Comparison of ENCODE assay signal across 27 cellular contexts in the genomic region with DNA sequence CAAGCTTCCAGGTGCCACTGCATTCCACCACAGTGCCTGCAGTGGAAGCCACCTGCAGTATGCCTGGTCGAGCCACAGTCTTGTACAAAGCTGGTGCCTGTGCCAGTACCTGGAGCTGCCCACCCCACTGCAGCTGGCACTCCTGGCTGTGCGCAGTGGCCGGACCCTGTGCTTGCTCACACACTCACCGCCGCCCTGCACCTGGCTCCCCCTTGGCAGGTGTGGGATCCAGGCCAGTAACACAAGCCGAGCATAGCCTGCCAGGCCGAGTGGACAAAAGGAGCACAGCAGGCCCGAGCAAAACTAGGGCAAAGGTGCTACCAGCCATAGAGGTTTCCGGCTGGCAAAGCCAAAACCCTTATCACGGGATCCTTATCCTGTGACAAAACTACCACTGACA. TPM values are rescaled to one million over a fixed set of nuclear protein-coding genes. Genes with fewer than 3 reads are reported as not detected.
"Had no signal": no experiment of that assay in that cellular context is flagged by ENCODE, and none has a peak within 500 bp of the region (broad histone marks: within the 10 kb centered on the region; RNA-seq: fewer than 3 reads in every experiment).

No MANE protein-coding gene starts in this region.

- H3K4me1 ChIP-seq: ascending aorta, gastroesophageal sphincter, heart right ventricle, right lobe of liver, testis, vagina had no signal

- H3K9me3 ChIP-seq: ascending aorta, gastroesophageal sphincter, neutrophil, ovary, right lobe of liver, testis, vagina had no signal

- H3K27ac Mint-ChIP-seq: activated CD8-positive, alpha-beta T cell treated with anti-CD3 and anti-CD28 coated beads, Interleukin-2, amount 10 ng/mL, durations not matched to agents 7 days and 5 days; activated naive CD4-positive, alpha-beta T cell treated with anti-CD3 and anti-CD28 coated beads, Interleukin-2, amount 50 U/mL, for 72 hours; activated T-helper 17 cell treated with anti-CD3 and anti-CD28 coated beads, Interleukin-2, amount 50 U/mL, for 72 hours; endodermal cell; mesothelial cell of epicardium; natural killer cell treated with Interleukin-12 subunit alpha and Interleukin-12 subunit beta and Interleukin-15 and Interleukin-18, amount 100 ng/mL, for 72 hours; stimulated activated naive B cell treated with anti-CD40 and anti-IgM and Interleukin-4, amounts not matched to agents 10 μg/mL and 1 μg/mL and 100 μg/mL, for 72 hours; T-cell; T-helper 2 cell treated with Interferon-gamma antibody and Interleukin-4, amounts not matched to agents 5 μg/mL and 100 μg/mL, for 36 hours had no signal

- H3K36me3 Mint-ChIP-seq: activated naive CD4-positive, alpha-beta T cell treated with anti-CD3 and anti-CD28 coated beads, Interleukin-2, amount 50 U/mL, for 72 hours; natural killer cell treated with Interleukin-12 subunit alpha and Interleukin-12 subunit beta and Interleukin-15 and Interleukin-18, amount 100 ng/mL, for 72 hours; stimulated activated naive B cell treated with anti-CD40 and anti-IgM and Interleukin-4, amounts not matched to agents 10 μg/mL and 1 μg/mL and 100 μg/mL, for 72 hours; T-cell had no signal

- H3K27me3 ChIP-seq: ascending aorta, gastroesophageal sphincter, heart right ventricle, neutrophil, ovary, right lobe of liver, testis, vagina had no signal

- H3K4me3 Mint-ChIP-seq: activated CD8-positive, alpha-beta T cell treated with anti-CD3 and anti-CD28 coated beads, Interleukin-2, amount 10 ng/mL, durations not matched to agents 7 days and 5 days; activated T-helper 17 cell treated with anti-CD3 and anti-CD28 coated beads, Interleukin-2, amount 50 U/mL, for 72 hours; central memory CD8-positive, alpha-beta T cell; endodermal cell; mesothelial cell of epicardium; natural killer cell treated with Interleukin-12 subunit alpha and Interleukin-12 subunit beta and Interleukin-15 and Interleukin-18, amount 100 ng/mL, for 72 hours; stimulated activated naive B cell treated with anti-CD40 and anti-IgM and Interleukin-4, amounts not matched to agents 10 μg/mL and 1 μg/mL and 100 μg/mL, for 72 hours; T-cell; T-helper 2 cell treated with Interferon-gamma antibody and Interleukin-4, amounts not matched to agents 5 μg/mL and 100 μg/mL, for 36 hours had no signal

- H3K4me3 ChIP-seq: ascending aorta, gastroesophageal sphincter, heart right ventricle, ovary, right lobe of liver, skin epidermis, testis, vagina had no signal

- H3K27me3 Mint-ChIP-seq: central memory CD8-positive, alpha-beta T cell; natural killer cell treated with Interleukin-12 subunit alpha and Interleukin-12 subunit beta and Interleukin-15 and Interleukin-18, amount 100 ng/mL, for 72 hours; stimulated activated naive B cell treated with anti-CD40 and anti-IgM and Interleukin-4, amounts not matched to agents 10 μg/mL and 1 μg/mL and 100 μg/mL, for 72 hours; T-cell had no signal

- ATAC-seq: activated CD8-positive, alpha-beta T cell treated with anti-CD3 and anti-CD28 coated beads, Interleukin-2, amount 10 ng/mL, durations not matched to agents 7 days and 5 days; activated naive CD4-positive, alpha-beta T cell treated with anti-CD3 and anti-CD28 coated beads, Interleukin-2, amount 50 U/mL, for 72 hours; activated T-helper 17 cell treated with anti-CD3 and anti-CD28 coated beads, Interleukin-2, amount 50 U/mL, for 72 hours; gastroesophageal sphincter; left colon; natural killer cell treated with Interleukin-12 subunit alpha and Interleukin-12 subunit beta and Interleukin-15 and Interleukin-18, amount 100 ng/mL, for 72 hours; stimulated activated naive B cell treated with anti-CD40 and anti-IgM and Interleukin-4, amounts not matched to agents 10 μg/mL and 1 μg/mL and 100 μg/mL, for 72 hours; T-cell had no signal

- H3K9me3 Mint-ChIP-seq: endodermal cell; T-helper 2 cell treated with Interferon-gamma antibody and Interleukin-4, amounts not matched to agents 5 μg/mL and 100 μg/mL, for 36 hours had no signal

- H3K27ac ChIP-seq: ascending aorta, gastroesophageal sphincter, heart right ventricle, neutrophil, ovary, right lobe of liver, skin epidermis, testis, vagina, VCaP had no signal

- H3K4me1 Mint-ChIP-seq: activated T-helper 17 cell treated with anti-CD3 and anti-CD28 coated beads, Interleukin-2, amount 50 U/mL, for 72 hours; central memory CD8-positive, alpha-beta T cell; stimulated activated naive B cell treated with anti-CD40 and anti-IgM and Interleukin-4, amounts not matched to agents 10 μg/mL and 1 μg/mL and 100 μg/mL, for 72 hours; T-cell had no signal

- DNase-seq: activated CD4-positive, alpha-beta T cell treated with anti-CD3 and anti-CD28 coated beads, Interleukin-2, amount 50 U/mL, for 1 hour; activated CD4-positive, CD25-positive, alpha-beta regulatory T cell treated with anti-CD3 and anti-CD28 coated beads, Interleukin-2, amount 50 U/mL, for 72 hours; activated CD8-positive, alpha-beta T cell treated with anti-CD3 and anti-CD28 coated beads, Interleukin-2, amount 10 ng/mL, durations not matched to agents 7 days and 5 days; activated T-cell treated with anti-CD3 and anti-CD28 coated beads, Interleukin-2, amount 50 U/mL, for 1 hour; cortex of kidney; endodermal cell; heart right ventricle; left colon; mammary epithelial cell; ovary; right lobe of liver; stimulated activated naive B cell treated with anti-CD40 and anti-IgM and Interleukin-4, amounts not matched to agents 10 μg/mL and 1 μg/mL and 100 μg/mL, for 72 hours; T-cell; testis; trophoblast cell had no signal

- H3K36me3 ChIP-seq: ascending aorta, gastroesophageal sphincter, neutrophil, ovary, right lobe of liver, vagina had no signal

RNA-seq across cellular contexts. Expression of gene UGGT2, which starts 18.5 kb away (rescaled TPM):
- total RNA-seq: activated CD8-positive, alpha-beta T cell treated with anti-CD3 and anti-CD28 coated beads, Interleukin-2, amount 10 ng/mL, durations not matched to agents 7 days and 5 days had no signal

RNA-seq across cellular contexts. Expression of gene HS6ST3, which starts 55.2 kb away (rescaled TPM):
- total RNA-seq: activated CD8-positive, alpha-beta T cell treated with anti-CD3 and anti-CD28 coated beads, Interleukin-2, amount 10 ng/mL, durations not matched to agents 7 days and 5 days; activated naive CD4-positive, alpha-beta T cell treated with anti-CD3 and anti-CD28 coated beads, Interleukin-2, amount 50 U/mL, for 72 hours; activated T-helper 17 cell treated with anti-CD3 and anti-CD28 coated beads, Interleukin-2, amount 50 U/mL, for 72 hours; natural killer cell treated with Interleukin-12 subunit alpha and Interleukin-12 subunit beta and Interleukin-15 and Interleukin-18, amount 100 ng/mL, for 72 hours; right lobe of liver; T-cell had no signal
